1 cellular context compared by ENCODE assay signal in the genomic region with DNA sequence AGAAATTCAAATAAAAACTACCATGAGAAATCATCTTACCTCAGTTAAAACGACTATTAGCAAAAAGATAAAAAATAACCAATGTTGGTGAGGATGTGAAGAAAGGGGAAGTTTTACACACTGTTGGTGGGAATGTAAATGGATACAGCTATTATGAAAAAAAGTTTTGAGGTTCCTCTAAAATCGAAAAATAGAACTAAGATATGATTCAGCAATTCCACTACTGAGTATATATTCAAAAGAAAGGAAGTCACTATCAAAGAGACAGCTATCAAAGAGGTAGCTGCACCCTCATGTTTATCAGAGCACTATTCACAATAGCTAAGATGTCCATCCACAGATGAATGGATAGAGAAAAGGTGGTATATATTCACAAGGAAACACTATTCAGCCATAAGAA.
TF ChIP-seq lines count a peak whose summit lies in the region.

No MANE protein-coding gene starts in this region.

TF ChIP-seq in GM23338, 12 proteins besides CTCF, POLR2A, EP300 and RAD21 (continued from another document):
- TF ChIP-seq, protein P1, sequence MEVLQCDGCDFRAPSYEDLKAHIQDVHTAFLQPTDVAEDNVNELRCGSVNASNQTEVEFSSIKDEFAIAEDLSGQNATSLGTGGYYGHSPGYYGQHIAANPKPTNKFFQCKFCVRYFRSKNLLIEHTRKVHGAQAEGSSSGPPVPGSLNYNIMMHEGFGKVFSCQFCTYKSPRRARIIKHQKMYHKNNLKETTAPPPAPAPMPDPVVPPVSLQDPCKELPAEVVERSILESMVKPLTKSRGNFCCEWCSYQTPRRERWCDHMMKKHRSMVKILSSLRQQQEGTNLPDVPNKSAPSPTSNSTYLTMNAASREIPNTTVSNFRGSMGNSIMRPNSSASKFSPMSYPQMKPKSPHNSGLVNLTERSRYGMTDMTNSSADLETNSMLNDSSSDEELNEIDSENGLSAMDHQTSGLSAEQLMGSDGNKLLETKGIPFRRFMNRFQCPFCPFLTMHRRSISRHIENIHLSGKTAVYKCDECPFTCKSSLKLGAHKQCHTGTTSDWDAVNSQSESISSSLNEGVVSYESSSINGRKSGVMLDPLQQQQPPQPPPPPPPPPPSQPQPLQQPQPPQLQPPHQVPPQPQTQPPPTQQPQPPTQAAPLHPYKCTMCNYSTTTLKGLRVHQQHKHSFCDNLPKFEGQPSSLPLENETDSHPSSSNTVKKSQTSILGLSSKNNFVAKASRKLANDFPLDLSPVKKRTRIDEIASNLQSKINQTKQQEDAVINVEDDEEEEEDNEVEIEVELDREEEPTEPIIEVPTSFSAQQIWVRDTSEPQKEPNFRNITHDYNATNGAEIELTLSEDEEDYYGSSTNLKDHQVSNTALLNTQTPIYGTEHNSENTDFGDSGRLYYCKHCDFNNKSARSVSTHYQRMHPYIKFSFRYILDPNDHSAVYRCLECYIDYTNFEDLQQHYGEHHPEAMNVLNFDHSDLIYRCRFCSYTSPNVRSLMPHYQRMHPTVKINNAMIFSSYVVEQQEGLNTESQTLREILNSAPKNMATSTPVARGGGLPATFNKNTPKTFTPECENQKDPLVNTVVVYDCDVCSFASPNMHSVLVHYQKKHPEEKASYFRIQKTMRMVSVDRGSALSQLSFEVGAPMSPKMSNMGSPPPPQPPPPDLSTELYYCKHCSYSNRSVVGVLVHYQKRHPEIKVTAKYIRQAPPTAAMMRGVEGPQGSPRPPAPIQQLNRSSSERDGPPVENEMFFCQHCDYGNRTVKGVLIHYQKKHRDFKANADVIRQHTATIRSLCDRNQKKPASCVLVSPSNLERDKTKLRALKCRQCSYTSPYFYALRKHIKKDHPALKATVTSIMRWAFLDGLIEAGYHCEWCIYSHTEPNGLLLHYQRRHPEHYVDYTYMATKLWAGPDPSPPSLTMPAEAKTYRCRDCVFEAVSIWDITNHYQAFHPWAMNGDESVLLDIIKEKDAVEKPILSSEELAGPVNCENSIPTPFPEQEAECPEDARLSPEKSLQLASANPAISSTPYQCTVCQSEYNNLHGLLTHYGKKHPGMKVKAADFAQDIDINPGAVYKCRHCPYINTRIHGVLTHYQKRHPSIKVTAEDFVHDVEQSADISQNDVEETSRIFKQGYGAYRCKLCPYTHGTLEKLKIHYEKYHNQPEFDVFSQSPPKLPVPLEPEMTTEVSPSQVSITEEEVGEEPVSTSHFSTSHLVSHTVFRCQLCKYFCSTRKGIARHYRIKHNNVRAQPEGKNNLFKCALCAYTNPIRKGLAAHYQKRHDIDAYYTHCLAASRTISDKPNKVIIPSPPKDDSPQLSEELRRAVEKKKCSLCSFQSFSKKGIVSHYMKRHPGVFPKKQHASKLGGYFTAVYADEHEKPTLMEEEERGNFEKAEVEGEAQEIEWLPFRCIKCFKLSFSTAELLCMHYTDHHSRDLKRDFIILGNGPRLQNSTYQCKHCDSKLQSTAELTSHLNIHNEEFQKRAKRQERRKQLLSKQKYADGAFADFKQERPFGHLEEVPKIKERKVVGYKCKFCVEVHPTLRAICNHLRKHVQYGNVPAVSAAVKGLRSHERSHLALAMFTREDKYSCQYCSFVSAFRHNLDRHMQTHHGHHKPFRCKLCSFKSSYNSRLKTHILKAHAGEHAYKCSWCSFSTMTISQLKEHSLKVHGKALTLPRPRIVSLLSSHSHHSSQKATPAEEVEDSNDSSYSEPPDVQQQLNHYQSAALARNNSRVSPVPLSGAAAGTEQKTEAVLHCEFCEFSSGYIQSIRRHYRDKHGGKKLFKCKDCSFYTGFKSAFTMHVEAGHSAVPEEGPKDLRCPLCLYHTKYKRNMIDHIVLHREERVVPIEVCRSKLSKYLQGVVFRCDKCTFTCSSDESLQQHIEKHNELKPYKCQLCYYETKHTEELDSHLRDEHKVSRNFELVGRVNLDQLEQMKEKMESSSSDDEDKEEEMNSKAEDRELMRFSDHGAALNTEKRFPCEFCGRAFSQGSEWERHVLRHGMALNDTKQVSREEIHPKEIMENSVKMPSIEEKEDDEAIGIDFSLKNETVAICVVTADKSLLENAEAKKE (CRISPR knock-in tag; IDR thresholded peaks at IDR 0.05), result no peak
- TF ChIP-seq POLR2AphosphoS5 (IDR thresholded peaks at IDR 0.05; ENCODE audit: low read depth) (no peak), JUNB (IDR thresholded peaks at IDR 0.05; ENCODE audit: unreplicated experiment) (no peak)
- TF ChIP-seq, protein P2, sequence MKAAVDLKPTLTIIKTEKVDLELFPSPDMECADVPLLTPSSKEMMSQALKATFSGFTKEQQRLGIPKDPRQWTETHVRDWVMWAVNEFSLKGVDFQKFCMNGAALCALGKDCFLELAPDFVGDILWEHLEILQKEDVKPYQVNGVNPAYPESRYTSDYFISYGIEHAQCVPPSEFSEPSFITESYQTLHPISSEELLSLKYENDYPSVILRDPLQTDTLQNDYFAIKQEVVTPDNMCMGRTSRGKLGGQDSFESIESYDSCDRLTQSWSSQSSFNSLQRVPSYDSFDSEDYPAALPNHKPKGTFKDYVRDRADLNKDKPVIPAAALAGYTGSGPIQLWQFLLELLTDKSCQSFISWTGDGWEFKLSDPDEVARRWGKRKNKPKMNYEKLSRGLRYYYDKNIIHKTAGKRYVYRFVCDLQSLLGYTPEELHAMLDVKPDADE (IDR thresholded peaks at IDR 0.05), result no peak
TF ChIP-seq in GM23338: peak in this region for 0.
